In the genomic region with DNA sequence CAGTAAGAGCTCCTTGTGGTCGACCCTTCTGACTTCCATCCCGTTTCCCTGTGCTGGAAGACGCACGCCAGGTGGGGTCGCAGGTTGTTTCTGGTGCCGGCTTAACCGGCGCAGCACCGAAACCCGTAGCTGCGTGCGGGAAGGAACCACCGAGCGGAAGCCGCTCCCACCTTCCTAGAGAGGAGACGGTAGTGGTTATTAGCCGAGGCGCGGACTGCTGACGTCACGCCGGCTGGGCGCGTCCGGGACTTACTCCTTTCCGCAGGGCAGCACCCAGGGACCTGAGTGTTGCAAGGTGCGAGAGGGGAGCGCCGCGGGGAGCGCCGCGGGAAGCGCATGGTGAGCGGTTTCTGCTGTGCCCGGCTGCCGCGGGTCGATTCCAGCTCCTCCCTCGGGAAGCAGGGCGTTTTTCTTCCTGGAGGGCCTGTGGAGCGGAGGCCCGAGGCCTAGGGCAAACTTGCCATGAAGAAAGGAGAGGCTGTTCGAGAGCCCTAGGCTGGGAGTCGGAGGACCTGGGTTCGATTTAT, we compare ENCODE assay signal across 8 cellular contexts. TPM values are rescaled to one million over a fixed set of nuclear protein-coding genes. Genes with fewer than 3 reads are reported as not detected.
DNase-seq lines count a peak whose midpoint lies in the region; ATAC-seq and TF ChIP-seq lines count a peak whose summit lies in the region.

A gene (plus strand): TSS at position 252 of the 527 bp plus-strand sequence. CDS start 4,787 bp downstream, outside the sequence.

- TF ChIP-seq POLR2A in uterus (IDR thresholded peaks at IDR 0.05): peak; percentile 10 to 41

- DNase-seq in COR-L47 (lab: John Stamatoyannopoulos, UW) (peak; percentile 80), MV-4-11 (lab: John Stamatoyannopoulos, UW) (peak; percentile 78), T-helper 22 cell (ENCODE audit: low read depth) (peak; percentile 59), astrocyte of the spinal cord (ENCODE audit: low read depth, low spot score) (peak; percentile 93), hypothalamus (lab: John Stamatoyannopoulos, UW) (peak; percentile 21 to 92 (median 77)), renal cortical epithelial cell (ENCODE audit: low read depth) (peak; percentile 73), uterus (peak; percentile 92 to 93)

- H3K36me3 ChIP-seq in uterus: no peaks in the 10 kb centered on the region

- H3K27ac ChIP-seq in uterus: peak within 1 kb of the TSS; percentile 18 to 49

- peak within 1 kb of the TSS; percentile 77 for H3K4me3 ChIP-seq in astrocyte of the spinal cord (ENCODE audit: low read depth, low read length)
- H3K4me3 ChIP-seq in uterus: peak within 1 kb of the TSS; percentile 62 to 68

- no peaks in the 10 kb centered on the region for H3K4me1 ChIP-seq in uterus

- peak; percentile 72 for ATAC-seq in GM21526 (IDR thresholded peaks at IDR 0.05; ENCODE audit: low FRiP score, unreplicated experiment)

- H3K9me3 ChIP-seq in uterus: peaks cover 3 to 33% of the 10 kb centered on the region in 2 donors

- intact Hi-C loops in uterus (cut with DNase I; ENCODE audit: low total_unique reads): no loop called here

- no peak for TF ChIP-seq CTCF in astrocyte of the spinal cord (IDR thresholded peaks at IDR 0.05; ENCODE audit: low read depth, low read length)
- no peak for TF ChIP-seq CTCF in uterus (IDR thresholded peaks at IDR 0.05)

- in situ Hi-C loops in astrocyte of the spinal cord (cut with HindIII; ENCODE audit: low sequenced_read_pairs): no loop called here

- H3K27me3 ChIP-seq in uterus: no peaks in the 10 kb centered on the region

RNA-seq across cellular contexts. Expression of the gene that starts here (rescaled TPM):
- 1.2 and 5.3 TPM in 2 replicates for total RNA-seq in renal cortical epithelial cell
- total RNA-seq in uterus: 100 to 1,000 TPM in 1 of 4 donors, 10 to 100 TPM in 1, 1 to 10 TPM in 2; 6.0 to 319 (median 16.2) TPM

Comparison
In these comparisons a context has a peak if more than half of its experiments do, and no peak if none do; other contexts are left out.
1. Peak in every context shown above with its lines: DNase-seq, ATAC-seq, H3K4me3 ChIP-seq and H3K27ac ChIP-seq.